In genomic region chr6:131844243-131844841, GRCh38 we compare ENCODE assay signal across 1 cellular context.
A peak's percentile ranks its signal among the peaks of the same experiment; 100 is the strongest.
TF ChIP-seq lines count a peak whose summit lies in the region.

No MANE protein-coding gene starts in this region.

TF ChIP-seq in HepG2, 621 proteins besides CTCF, POLR2A, EP300 and RAD21 (continued from another document and continues in another):
- TF ChIP-seq, protein P1, sequence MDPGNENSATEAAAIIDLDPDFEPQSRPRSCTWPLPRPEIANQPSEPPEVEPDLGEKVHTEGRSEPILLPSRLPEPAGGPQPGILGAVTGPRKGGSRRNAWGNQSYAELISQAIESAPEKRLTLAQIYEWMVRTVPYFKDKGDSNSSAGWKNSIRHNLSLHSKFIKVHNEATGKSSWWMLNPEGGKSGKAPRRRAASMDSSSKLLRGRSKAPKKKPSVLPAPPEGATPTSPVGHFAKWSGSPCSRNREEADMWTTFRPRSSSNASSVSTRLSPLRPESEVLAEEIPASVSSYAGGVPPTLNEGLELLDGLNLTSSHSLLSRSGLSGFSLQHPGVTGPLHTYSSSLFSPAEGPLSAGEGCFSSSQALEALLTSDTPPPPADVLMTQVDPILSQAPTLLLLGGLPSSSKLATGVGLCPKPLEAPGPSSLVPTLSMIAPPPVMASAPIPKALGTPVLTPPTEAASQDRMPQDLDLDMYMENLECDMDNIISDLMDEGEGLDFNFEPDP (CRISPR knock-in tag; conservative IDR thresholded peaks at IDR 0.05) = no peak
- TF ChIP-seq ZNF674 (CRISPR knock-in tag; IDR thresholded peaks at IDR 0.05; ENCODE audit: low read depth) = no peak
- TF ChIP-seq ZNF414 (CRISPR knock-in tag; IDR thresholded peaks at IDR 0.05) = 0 out of 2 replicates have a peak, but pooled peaks have one; percentile 58
- TF ChIP-seq EEA1 (CRISPR knock-in tag; IDR thresholded peaks at IDR 0.05; ENCODE audit: borderline replicate concordance) = no peak
- no peak for TF ChIP-seq ZNF263 (CRISPR knock-in tag; IDR thresholded peaks at IDR 0.05)
- no peak for TF ChIP-seq MTF1 (CRISPR knock-in tag; IDR thresholded peaks at IDR 0.05)
- TF ChIP-seq ZBTB20 (CRISPR knock-in tag; IDR thresholded peaks at IDR 0.05; ENCODE audit: borderline replicate concordance, low read depth) = peak; percentile 64; the same call in 1 of the 2 replicates
- TF ChIP-seq NR2C2 (CRISPR knock-in tag; IDR thresholded peaks at IDR 0.05; ENCODE audit: borderline replicate concordance) = peak; percentile 66; the same call in 1 of the 2 replicates
- TF ChIP-seq, protein P2, sequence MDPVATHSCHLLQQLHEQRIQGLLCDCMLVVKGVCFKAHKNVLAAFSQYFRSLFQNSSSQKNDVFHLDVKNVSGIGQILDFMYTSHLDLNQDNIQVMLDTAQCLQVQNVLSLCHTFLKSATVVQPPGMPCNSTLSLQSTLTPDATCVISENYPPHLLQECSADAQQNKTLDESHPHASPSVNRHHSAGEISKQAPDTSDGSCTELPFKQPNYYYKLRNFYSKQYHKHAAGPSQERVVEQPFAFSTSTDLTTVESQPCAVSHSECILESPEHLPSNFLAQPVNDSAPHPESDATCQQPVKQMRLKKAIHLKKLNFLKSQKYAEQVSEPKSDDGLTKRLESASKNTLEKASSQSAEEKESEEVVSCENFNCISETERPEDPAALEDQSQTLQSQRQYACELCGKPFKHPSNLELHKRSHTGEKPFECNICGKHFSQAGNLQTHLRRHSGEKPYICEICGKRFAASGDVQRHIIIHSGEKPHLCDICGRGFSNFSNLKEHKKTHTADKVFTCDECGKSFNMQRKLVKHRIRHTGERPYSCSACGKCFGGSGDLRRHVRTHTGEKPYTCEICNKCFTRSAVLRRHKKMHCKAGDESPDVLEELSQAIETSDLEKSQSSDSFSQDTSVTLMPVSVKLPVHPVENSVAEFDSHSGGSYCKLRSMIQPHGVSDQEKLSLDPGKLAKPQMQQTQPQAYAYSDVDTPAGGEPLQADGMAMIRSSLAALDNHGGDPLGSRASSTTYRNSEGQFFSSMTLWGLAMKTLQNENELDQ (CRISPR knock-in tag; IDR thresholded peaks at IDR 0.05; ENCODE audit: borderline replicate concordance) = no peak
- TF ChIP-seq SSRP1 (CRISPR knock-in tag; IDR thresholded peaks at IDR 0.05) = no peak
- no peak; the same call in 1 of the 2 replicates for TF ChIP-seq RXRA (CRISPR knock-in tag; IDR thresholded peaks at IDR 0.05)
- no peak for TF ChIP-seq JUN (CRISPR knock-in tag; IDR thresholded peaks at IDR 0.05)
- TF ChIP-seq ZNF101 (CRISPR knock-in tag; IDR thresholded peaks at IDR 0.05; ENCODE audit: borderline replicate concordance, low read depth) = no peak
- no peak for TF ChIP-seq ZNF367 (CRISPR knock-in tag; IDR thresholded peaks at IDR 0.05; ENCODE audit: borderline replicate concordance)
- no peak for TF ChIP-seq LBX2 (CRISPR knock-in tag; IDR thresholded peaks at IDR 0.05; ENCODE audit: borderline replicate concordance)
- TF ChIP-seq ZNF777 (CRISPR knock-in tag; IDR thresholded peaks at IDR 0.05) = no peak
- TF ChIP-seq CENPBD1 (CRISPR knock-in tag; IDR thresholded peaks at IDR 0.05; ENCODE audit: borderline replicate concordance, low read depth) = no peak
- no peak for TF ChIP-seq ZNF7 (CRISPR knock-in tag; IDR thresholded peaks at IDR 0.05)
- TF ChIP-seq NCOA1 (CRISPR knock-in tag; IDR thresholded peaks at IDR 0.05) = no peak
- TF ChIP-seq ZNF441 (CRISPR knock-in tag; IDR thresholded peaks at IDR 0.05; ENCODE audit: borderline replicate concordance) = no peak
- no peak for TF ChIP-seq ZFX (CRISPR knock-in tag; IDR thresholded peaks at IDR 0.05; ENCODE audit: low read depth)
- no peak for TF ChIP-seq MXD1 (CRISPR knock-in tag; IDR thresholded peaks at IDR 0.05)
- TF ChIP-seq KLF11 (CRISPR knock-in tag; IDR thresholded peaks at IDR 0.05) = peak; percentile 96
- peak; percentile 62; the same call in 1 of the 2 replicates for TF ChIP-seq MYPOP (CRISPR knock-in tag; IDR thresholded peaks at IDR 0.05)
- no peak for TF ChIP-seq ZNF235 (CRISPR knock-in tag; IDR thresholded peaks at IDR 0.05; ENCODE audit: borderline replicate concordance)
- TF ChIP-seq, protein P3, sequence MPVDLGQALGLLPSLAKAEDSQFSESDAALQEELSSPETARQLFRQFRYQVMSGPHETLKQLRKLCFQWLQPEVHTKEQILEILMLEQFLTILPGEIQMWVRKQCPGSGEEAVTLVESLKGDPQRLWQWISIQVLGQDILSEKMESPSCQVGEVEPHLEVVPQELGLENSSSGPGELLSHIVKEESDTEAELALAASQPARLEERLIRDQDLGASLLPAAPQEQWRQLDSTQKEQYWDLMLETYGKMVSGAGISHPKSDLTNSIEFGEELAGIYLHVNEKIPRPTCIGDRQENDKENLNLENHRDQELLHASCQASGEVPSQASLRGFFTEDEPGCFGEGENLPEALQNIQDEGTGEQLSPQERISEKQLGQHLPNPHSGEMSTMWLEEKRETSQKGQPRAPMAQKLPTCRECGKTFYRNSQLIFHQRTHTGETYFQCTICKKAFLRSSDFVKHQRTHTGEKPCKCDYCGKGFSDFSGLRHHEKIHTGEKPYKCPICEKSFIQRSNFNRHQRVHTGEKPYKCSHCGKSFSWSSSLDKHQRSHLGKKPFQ (CRISPR knock-in tag; IDR thresholded peaks at IDR 0.05; ENCODE audit: insufficient replicate concordance) = no peak
- peak; percentile 94; the same call in 1 of the 2 replicates for TF ChIP-seq REPIN1 (CRISPR knock-in tag; IDR thresholded peaks at IDR 0.05; ENCODE audit: borderline replicate concordance, low read depth)
- peak; percentile 76; the same call in 1 of the 2 replicates for TF ChIP-seq SIN3A (IDR thresholded peaks at IDR 0.05; ENCODE audit: borderline replicate concordance, low read depth, low read length)
- TF ChIP-seq, protein P4, sequence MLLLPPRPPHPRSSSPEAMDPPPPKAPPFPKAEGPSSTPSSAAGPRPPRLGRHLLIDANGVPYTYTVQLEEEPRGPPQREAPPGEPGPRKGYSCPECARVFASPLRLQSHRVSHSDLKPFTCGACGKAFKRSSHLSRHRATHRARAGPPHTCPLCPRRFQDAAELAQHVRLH (CRISPR knock-in tag; IDR thresholded peaks at IDR 0.05; ENCODE audit: borderline replicate concordance, low read depth) = peak; percentile 79
- TF ChIP-seq ZNF839 (CRISPR knock-in tag; IDR thresholded peaks at IDR 0.05; ENCODE audit: borderline replicate concordance) = no peak
- TF ChIP-seq, protein P5, sequence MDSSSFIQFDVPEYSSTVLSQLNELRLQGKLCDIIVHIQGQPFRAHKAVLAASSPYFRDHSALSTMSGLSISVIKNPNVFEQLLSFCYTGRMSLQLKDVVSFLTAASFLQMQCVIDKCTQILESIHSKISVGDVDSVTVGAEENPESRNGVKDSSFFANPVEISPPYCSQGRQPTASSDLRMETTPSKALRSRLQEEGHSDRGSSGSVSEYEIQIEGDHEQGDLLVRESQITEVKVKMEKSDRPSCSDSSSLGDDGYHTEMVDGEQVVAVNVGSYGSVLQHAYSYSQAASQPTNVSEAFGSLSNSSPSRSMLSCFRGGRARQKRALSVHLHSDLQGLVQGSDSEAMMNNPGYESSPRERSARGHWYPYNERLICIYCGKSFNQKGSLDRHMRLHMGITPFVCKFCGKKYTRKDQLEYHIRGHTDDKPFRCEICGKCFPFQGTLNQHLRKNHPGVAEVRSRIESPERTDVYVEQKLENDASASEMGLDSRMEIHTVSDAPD (CRISPR knock-in tag; IDR thresholded peaks at IDR 0.05) = peak; percentile 84
- no peak for TF ChIP-seq KDM2A (CRISPR knock-in tag; IDR thresholded peaks at IDR 0.05; ENCODE audit: borderline replicate concordance, low read depth)
- no peak for TF ChIP-seq ZNF724P (CRISPR knock-in tag; IDR thresholded peaks at IDR 0.05; ENCODE audit: borderline replicate concordance)
- TF ChIP-seq, protein P6, sequence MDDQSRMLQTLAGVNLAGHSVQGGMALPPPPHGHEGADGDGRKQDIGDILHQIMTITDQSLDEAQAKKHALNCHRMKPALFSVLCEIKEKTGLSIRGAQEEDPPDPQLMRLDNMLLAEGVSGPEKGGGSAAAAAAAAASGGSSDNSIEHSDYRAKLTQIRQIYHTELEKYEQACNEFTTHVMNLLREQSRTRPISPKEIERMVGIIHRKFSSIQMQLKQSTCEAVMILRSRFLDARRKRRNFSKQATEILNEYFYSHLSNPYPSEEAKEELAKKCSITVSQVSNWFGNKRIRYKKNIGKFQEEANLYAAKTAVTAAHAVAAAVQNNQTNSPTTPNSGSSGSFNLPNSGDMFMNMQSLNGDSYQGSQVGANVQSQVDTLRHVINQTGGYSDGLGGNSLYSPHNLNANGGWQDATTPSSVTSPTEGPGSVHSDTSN (CRISPR knock-in tag; IDR thresholded peaks at IDR 0.05; ENCODE audit: borderline replicate concordance) = no peak
- TF ChIP-seq ZNF652 (CRISPR knock-in tag; IDR thresholded peaks at IDR 0.05; ENCODE audit: borderline replicate concordance, low read depth) = peak; percentile 57; the same call in 1 of the 2 replicates
- peak; percentile 74; the same call in 1 of the 2 replicates for TF ChIP-seq YEATS4 (CRISPR knock-in tag; IDR thresholded peaks at IDR 0.05; ENCODE audit: borderline replicate concordance)
- TF ChIP-seq ZNF567 (CRISPR knock-in tag; IDR thresholded peaks at IDR 0.05; ENCODE audit: borderline replicate concordance) = no peak
- TF ChIP-seq, protein P7, sequence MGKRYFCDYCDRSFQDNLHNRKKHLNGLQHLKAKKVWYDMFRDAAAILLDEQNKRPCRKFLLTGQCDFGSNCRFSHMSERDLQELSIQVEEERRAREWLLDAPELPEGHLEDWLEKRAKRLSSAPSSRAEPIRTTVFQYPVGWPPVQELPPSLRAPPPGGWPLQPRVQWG (CRISPR knock-in tag; IDR thresholded peaks at IDR 0.05; ENCODE audit: borderline replicate concordance, low read depth) = no peak
- TF ChIP-seq MTF2 (CRISPR knock-in tag; IDR thresholded peaks at IDR 0.05; ENCODE audit: borderline replicate concordance) = no peak
- TF ChIP-seq PHF21A (CRISPR knock-in tag; IDR thresholded peaks at IDR 0.05) = peak; percentile 82
- peak; percentile 88 for TF ChIP-seq ZNF761 (CRISPR knock-in tag; conservative IDR thresholded peaks at IDR 0.05)
- TF ChIP-seq MIER2 (CRISPR knock-in tag; IDR thresholded peaks at IDR 0.05) = 0 out of 2 replicates have a peak, but pooled peaks have one; percentile 76
- peak; percentile 87 for TF ChIP-seq DRAP1 (CRISPR knock-in tag; IDR thresholded peaks at IDR 0.05)
- TF ChIP-seq ZFY (CRISPR knock-in tag; IDR thresholded peaks at IDR 0.05) = no peak
- TF ChIP-seq HDAC6 (IDR thresholded peaks at IDR 0.05; ENCODE audit: low read depth, low read length) = no peak
- TF ChIP-seq ZNF607 (CRISPR knock-in tag; IDR thresholded peaks at IDR 0.05; ENCODE audit: borderline replicate concordance) = no peak
- TF ChIP-seq ZKSCAN8 (CRISPR knock-in tag; IDR thresholded peaks at IDR 0.05; ENCODE audit: borderline replicate concordance) = peak; percentile 93; the same call in 1 of the 2 replicates
- peak; percentile 57; the same call in 1 of the 2 replicates for TF ChIP-seq PATZ1 (CRISPR knock-in tag; IDR thresholded peaks at IDR 0.05)
- TF ChIP-seq GATAD1 (CRISPR knock-in tag; IDR thresholded peaks at IDR 0.05) = peak; percentile 70
- TF ChIP-seq IKZF4 (CRISPR knock-in tag; IDR thresholded peaks at IDR 0.05; ENCODE audit: borderline replicate concordance, low read depth, not compliant biosample characterization) = peak; percentile 54
- TF ChIP-seq ZNF530 (CRISPR knock-in tag; IDR thresholded peaks at IDR 0.05; ENCODE audit: low read depth) = no peak
- TF ChIP-seq TOPORS (CRISPR knock-in tag; IDR thresholded peaks at IDR 0.05) = 0 out of 2 replicates have a peak, but pooled peaks have one; percentile 18
- no peak; the same call in 1 of the 2 replicates for TF ChIP-seq ZFP36L2 (CRISPR knock-in tag; IDR thresholded peaks at IDR 0.05)
- peak; percentile 13; the same call in 1 of the 2 replicates for TF ChIP-seq BHLHE40 (IDR thresholded peaks at IDR 0.05; ENCODE audit: low read length)
- TF ChIP-seq ZNF775 (CRISPR knock-in tag; IDR thresholded peaks at IDR 0.05; ENCODE audit: borderline replicate concordance) = no peak
- TF ChIP-seq ZNF382 (CRISPR knock-in tag; IDR thresholded peaks at IDR 0.05; ENCODE audit: borderline replicate concordance) = no peak
